8 cellular contexts compared by ENCODE assay signal in the genomic region with DNA sequence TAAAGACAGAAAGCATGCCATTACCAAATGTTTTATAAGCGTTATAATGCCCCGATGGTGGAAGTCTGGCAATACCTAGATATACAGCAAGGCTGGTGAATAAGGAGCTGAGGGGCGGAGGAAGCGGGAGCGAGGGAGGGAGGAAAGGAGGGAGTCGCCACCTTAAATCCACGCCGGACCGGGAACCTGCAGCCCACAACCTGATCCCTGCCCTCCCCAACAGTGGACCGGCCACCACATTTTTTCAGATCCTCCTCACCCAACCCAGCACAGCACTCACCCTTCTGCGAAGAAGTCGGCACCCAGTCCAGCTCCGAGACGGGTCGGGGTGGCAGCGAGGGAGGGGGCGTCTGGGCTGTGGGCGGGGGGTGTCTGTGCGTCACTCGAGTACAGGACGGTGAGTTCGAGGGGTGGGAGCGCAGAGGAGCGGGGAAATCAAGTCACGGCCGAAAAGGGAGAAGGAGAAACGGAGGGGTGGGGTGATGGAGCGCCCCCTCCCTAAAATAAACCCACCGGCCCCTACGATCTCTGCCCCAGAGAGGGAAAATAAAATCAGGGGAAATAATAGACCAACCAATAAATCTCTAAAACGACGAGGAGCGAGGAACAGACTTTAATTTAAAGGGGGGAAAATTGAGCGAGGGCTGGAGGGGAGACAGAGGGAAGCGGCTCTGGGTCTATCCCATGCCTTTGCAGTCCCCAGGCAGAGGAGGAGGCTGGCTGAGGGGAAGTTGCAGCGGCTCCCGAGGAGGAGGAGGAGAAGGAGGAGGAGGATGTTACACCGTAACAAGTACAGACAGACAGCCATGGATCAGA.
DNase-seq lines count a peak whose midpoint lies in the region; ATAC-seq and TF ChIP-seq lines count a peak whose summit lies in the region.

No MANE protein-coding gene starts in this region.

- peak overlapping the region; percentile 91 to 98 (median 96) for H3K27ac Mint-ChIP-seq in CD4-positive, alpha-beta memory T cell

- H3K9me3 ChIP-seq in CD4-positive, alpha-beta memory T cell (ENCODE audit: control insufficient read depth in 1 of 2, low read length in 2 of 2), result no peaks in the 10 kb centered on the region
- H3K9me3 ChIP-seq in duodenal mucosa (ENCODE audit: control insufficient read depth in 1 of 2, low read length in 2 of 2) (no peaks in the 10 kb centered on the region), liver (ENCODE audit: control insufficient read depth in 4 of 4, low read length in 3 of 4) (no peaks in the 10 kb centered on the region)

- H3K4me3 Mint-ChIP-seq in CD4-positive, alpha-beta memory T cell, result peak overlapping the region; percentile 98 to 99 (median 99)

- under 1% methylated on average over 38 of the region's 38 CpGs for WGBS in liver

- no peaks in the 10 kb centered on the region for H3K27me3 ChIP-seq in CD4-positive, alpha-beta memory T cell (ENCODE audit: insufficient read depth, low read length)
- H3K27me3 ChIP-seq in duodenal mucosa (ENCODE audit: control insufficient read depth in 1 of 2, insufficient read depth in 2 of 2, low read length in 2 of 2) (no peaks in the 10 kb centered on the region), liver (ENCODE audit: control insufficient read depth in 4 of 4, insufficient read depth in 4 of 4, low read length in 3 of 4) (no peaks in the 10 kb centered on the region)

- peaks cover 0 to 4% (median 0%) of the 10 kb centered on the region in 8 donors for H3K9me3 Mint-ChIP-seq in CD4-positive, alpha-beta memory T cell

- H3K4me1 ChIP-seq in CD4-positive, alpha-beta memory T cell (ENCODE audit: insufficient read depth, low read length), result peaks cover 20% of the 10 kb centered on the region
- H3K4me1 ChIP-seq in duodenal mucosa (ENCODE audit: control insufficient read depth in 1 of 2, insufficient read depth in 2 of 2, low read length in 2 of 2) (peaks cover 13% of the 10 kb centered on the region in 2 donors), liver (ENCODE audit: control insufficient read depth in 4 of 4, insufficient read depth in 4 of 4, low read length in 3 of 4) (peaks cover 0 to 26% (median 17%) of the 10 kb centered on the region in 4 donors)

- TF ChIP-seq CTCF in liver (IDR thresholded peaks at IDR 0.05; ENCODE audit: low read depth, low read length, missing input control), result no peak

- ATAC-seq in HG02678 (IDR thresholded peaks at IDR 0.05; ENCODE audit: unreplicated experiment) (no peak), HG03439 (IDR thresholded peaks at IDR 0.05; ENCODE audit: unreplicated experiment) (no peak)

- peaks cover 0 to 6% of the 10 kb centered on the region in 2 donors for H3K36me3 Mint-ChIP-seq in CD4-positive, alpha-beta memory T cell

- H3K27me3 Mint-ChIP-seq in CD4-positive, alpha-beta memory T cell, result no peaks in the 10 kb centered on the region

- CTCF ChIA-PET in CD4-positive, alpha-beta memory T cell (lab: Charles Lee; ENCODE audit: partially characterized antibody), result interaction anchor here (0.7 to 7.2 kb wide), 26 partner anchors 8 to 227 kb away, joined by 3 to 101 read pairs (median 4); a partner anchor contains a TSS

- H3K9ac ChIP-seq in duodenal mucosa (ENCODE audit: low read depth in 1 of 2, low read length in 2 of 2) (peak overlapping the region; percentile 95 to 99), liver (ENCODE audit: low read depth in 1 of 2, low read length in 2 of 2) (peak overlapping the region; percentile 92 to 97)

- DNase-seq in CD4-positive, alpha-beta memory T cell, result peak in 3 of 5 donors; percentile 19 to 65 (median 35)
- peak; percentile 61 for DNase-seq in KBM-7
- peak; percentile 34 to 53 for DNase-seq in activated CD4-positive, alpha-beta T cell treated with anti-CD3 and anti-CD28 coated beads, Interleukin-2, amount 50 U/mL, for 48 hours
- peak; percentile 44 for DNase-seq in stimulated activated CD4-positive, alpha-beta T cell treated with anti-CD3 and anti-CD28 coated beads, Interleukin-4, amount 100 ng/mL, for 1 hour

- H3K27ac ChIP-seq in CD4-positive, alpha-beta memory T cell (ENCODE audit: low read depth, low read length), result peak overlapping the region; percentile 93
- H3K27ac ChIP-seq in duodenal mucosa (ENCODE audit: low read depth, low read length) (peak overlapping the region; percentile 93), liver (ENCODE audit: low read depth in 1 of 2, low read length in 2 of 2) (peak overlapping the region; percentile 95 to 98)

- intact Hi-C loops in CD4-positive, alpha-beta memory T cell (cut with micrococcal nuclease), result loop anchor here (1.0 to 5.0 kb wide), 5 partner anchors 20 to 908 kb away; a partner anchor contains a TSS

- H3K4me3 ChIP-seq in CD4-positive, alpha-beta memory T cell (ENCODE audit: low read length in 2 of 2), result peak overlapping the region; percentile 84 to 98
- H3K4me3 ChIP-seq in duodenal mucosa (ENCODE audit: low read depth in 1 of 2, low read length in 2 of 2), result peak overlapping the region; percentile 87 to 90
- H3K4me3 ChIP-seq in liver (ENCODE audit: low read depth in 1 of 3, low read length in 3 of 3), result peak overlapping the region; percentile 81 to 90 (median 83)

- no peak for TF ChIP-seq RAD21 in liver (IDR thresholded peaks at IDR 0.05)

- in situ Hi-C loops in KBM-7 (cut with MboI; ENCODE audit: low pct_unique_long_range_greater_than_20kb, low sequenced_read_pairs), result no loop called here

- H3K36me3 ChIP-seq in CD4-positive, alpha-beta memory T cell (ENCODE audit: insufficient read depth, low read length), result no peaks in the 10 kb centered on the region
- H3K36me3 ChIP-seq in duodenal mucosa (ENCODE audit: control insufficient read depth in 1 of 2, insufficient read depth in 2 of 2, low read length in 2 of 2) (no peaks in the 10 kb centered on the region), liver (ENCODE audit: control insufficient read depth in 4 of 4, insufficient read depth in 3 of 4, low read depth in 1 of 4, low read length in 3 of 4) (no peaks in the 10 kb centered on the region)

- peaks cover 13 to 30% (median 23%) of the 10 kb centered on the region in 4 donors for H3K4me1 Mint-ChIP-seq in CD4-positive, alpha-beta memory T cell

- POLR2A ChIA-PET in CD4-positive, alpha-beta memory T cell (lab: Charles Lee; ENCODE audit: partially characterized antibody), result interaction anchor here (0.5 to 7.7 kb wide), 37 partner anchors 9 to 560 kb away, joined by 3 to 298 read pairs (median 6); a partner anchor contains a TSS

TF ChIP-seq in liver, 16 proteins besides CTCF, POLR2A, EP300 and RAD21:
- no peak for TF ChIP-seq RXRA (IDR thresholded peaks at IDR 0.05)
- no peak for TF ChIP-seq NR2F2 (IDR thresholded peaks at IDR 0.05)
- TF ChIP-seq SP1 (IDR thresholded peaks at IDR 0.05), result no peak
- no peak for TF ChIP-seq GABPA (IDR thresholded peaks at IDR 0.05 in 1 of 2, conservative IDR thresholded peaks at IDR 0.05 in 1 of 2)
- TF ChIP-seq HNF4A (conservative IDR thresholded peaks at IDR 0.05), result no peak
- no peak for TF ChIP-seq YY1 (IDR thresholded peaks at IDR 0.05)
- TF ChIP-seq, protein P1, sequence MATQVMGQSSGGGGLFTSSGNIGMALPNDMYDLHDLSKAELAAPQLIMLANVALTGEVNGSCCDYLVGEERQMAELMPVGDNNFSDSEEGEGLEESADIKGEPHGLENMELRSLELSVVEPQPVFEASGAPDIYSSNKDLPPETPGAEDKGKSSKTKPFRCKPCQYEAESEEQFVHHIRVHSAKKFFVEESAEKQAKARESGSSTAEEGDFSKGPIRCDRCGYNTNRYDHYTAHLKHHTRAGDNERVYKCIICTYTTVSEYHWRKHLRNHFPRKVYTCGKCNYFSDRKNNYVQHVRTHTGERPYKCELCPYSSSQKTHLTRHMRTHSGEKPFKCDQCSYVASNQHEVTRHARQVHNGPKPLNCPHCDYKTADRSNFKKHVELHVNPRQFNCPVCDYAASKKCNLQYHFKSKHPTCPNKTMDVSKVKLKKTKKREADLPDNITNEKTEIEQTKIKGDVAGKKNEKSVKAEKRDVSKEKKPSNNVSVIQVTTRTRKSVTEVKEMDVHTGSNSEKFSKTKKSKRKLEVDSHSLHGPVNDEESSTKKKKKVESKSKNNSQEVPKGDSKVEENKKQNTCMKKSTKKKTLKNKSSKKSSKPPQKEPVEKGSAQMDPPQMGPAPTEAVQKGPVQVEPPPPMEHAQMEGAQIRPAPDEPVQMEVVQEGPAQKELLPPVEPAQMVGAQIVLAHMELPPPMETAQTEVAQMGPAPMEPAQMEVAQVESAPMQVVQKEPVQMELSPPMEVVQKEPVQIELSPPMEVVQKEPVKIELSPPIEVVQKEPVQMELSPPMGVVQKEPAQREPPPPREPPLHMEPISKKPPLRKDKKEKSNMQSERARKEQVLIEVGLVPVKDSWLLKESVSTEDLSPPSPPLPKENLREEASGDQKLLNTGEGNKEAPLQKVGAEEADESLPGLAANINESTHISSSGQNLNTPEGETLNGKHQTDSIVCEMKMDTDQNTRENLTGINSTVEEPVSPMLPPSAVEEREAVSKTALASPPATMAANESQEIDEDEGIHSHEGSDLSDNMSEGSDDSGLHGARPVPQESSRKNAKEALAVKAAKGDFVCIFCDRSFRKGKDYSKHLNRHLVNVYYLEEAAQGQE (IDR thresholded peaks at IDR 0.05), result no peak
- no peak for TF ChIP-seq FOXA1 (IDR thresholded peaks at IDR 0.05)
- no peak for TF ChIP-seq TAF1 (conservative IDR thresholded peaks at IDR 0.05)
- TF ChIP-seq EGR1 (IDR thresholded peaks at IDR 0.05; ENCODE audit: low read depth in 2 of 2), result no peak
- TF ChIP-seq JUND (IDR thresholded peaks at IDR 0.05), result no peak
- TF ChIP-seq HNF4G (IDR thresholded peaks at IDR 0.05), result no peak
- TF ChIP-seq, protein P2, sequence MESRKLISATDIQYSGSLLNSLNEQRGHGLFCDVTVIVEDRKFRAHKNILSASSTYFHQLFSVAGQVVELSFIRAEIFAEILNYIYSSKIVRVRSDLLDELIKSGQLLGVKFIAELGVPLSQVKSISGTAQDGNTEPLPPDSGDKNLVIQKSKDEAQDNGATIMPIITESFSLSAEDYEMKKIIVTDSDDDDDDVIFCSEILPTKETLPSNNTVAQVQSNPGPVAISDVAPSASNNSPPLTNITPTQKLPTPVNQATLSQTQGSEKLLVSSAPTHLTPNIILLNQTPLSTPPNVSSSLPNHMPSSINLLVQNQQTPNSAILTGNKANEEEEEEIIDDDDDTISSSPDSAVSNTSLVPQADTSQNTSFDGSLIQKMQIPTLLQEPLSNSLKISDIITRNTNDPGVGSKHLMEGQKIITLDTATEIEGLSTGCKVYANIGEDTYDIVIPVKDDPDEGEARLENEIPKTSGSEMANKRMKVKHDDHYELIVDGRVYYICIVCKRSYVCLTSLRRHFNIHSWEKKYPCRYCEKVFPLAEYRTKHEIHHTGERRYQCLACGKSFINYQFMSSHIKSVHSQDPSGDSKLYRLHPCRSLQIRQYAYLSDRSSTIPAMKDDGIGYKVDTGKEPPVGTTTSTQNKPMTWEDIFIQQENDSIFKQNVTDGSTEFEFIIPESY (IDR thresholded peaks at IDR 0.05), result no peak
TF ChIP-seq in liver: peak in this region for 0.
